21 cellular contexts compared by ENCODE assay signal in the genomic region with DNA sequence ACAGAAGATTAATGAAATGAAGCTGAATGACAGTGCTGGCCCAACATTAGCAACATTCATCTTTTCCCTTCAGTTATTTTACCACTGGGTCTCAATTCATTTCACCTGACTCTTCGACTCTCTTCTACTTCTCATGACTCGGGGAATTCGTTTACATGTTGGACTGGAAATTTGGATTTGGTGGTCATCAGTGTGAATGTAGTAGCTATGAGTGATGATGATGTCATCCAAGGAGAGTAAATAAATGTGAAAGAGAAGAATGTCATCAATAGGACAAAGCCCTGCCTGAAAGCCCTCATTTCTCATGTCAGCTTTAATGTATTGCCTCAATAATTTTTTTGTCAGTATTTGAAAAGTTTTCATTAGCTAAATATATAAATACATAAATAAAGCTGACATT. TPM values are rescaled to one million over a fixed set of nuclear protein-coding genes. Genes with fewer than 3 reads are reported as not detected.
DNase-seq lines count a peak whose midpoint lies in the region; ATAC-seq, FAIRE-seq and TF ChIP-seq lines count a peak whose summit lies in the region.
"Had no signal": no experiment of that assay in that cellular context is flagged by ENCODE, and none has a peak within 500 bp of the region (broad histone marks: within the 10 kb centered on the region; RNA-seq: fewer than 3 reads in every experiment).

No MANE protein-coding gene starts in this region.

- no peak overlapping the region for H3K4me3 ChIP-seq in RWPE2 (ENCODE audit: severe bottlenecking)
- H3K4me3 ChIP-seq in MM.1S (ENCODE audit: low read length) = no peak overlapping the region

- H2AFZ ChIP-seq in MM.1S (ENCODE audit: low read length) = no peak overlapping the region

- H3F3A ChIP-seq in MM.1S (ENCODE audit: insufficient read depth, low read length) = no peaks in the 10 kb centered on the region

- H3K27ac ChIP-seq in RWPE2 (ENCODE audit: poor library complexity, severe bottlenecking) (no peak overlapping the region), MM.1S (ENCODE audit: low read length) (no peak overlapping the region)

- H3K4me3 Mint-ChIP-seq in HFFc6 = no peak overlapping the region
- H3K4me3 Mint-ChIP-seq: CD8-positive, alpha-beta T cell; effector memory CD8-positive, alpha-beta T cell; stimulated activated memory B cell treated with anti-CD40 and anti-IgM and Interleukin-4, amounts not matched to agents 10 μg/mL and 1 μg/mL and 100 μg/mL, for 72 hours had no signal

- no peaks in the 10 kb centered on the region for H3K9me2 ChIP-seq in MM.1S (replicated peaks; ENCODE audit: insufficient read depth, low read length)

- no peaks in the 10 kb centered on the region for H3K9me3 ChIP-seq in RWPE2 (ENCODE audit: severe bottlenecking)
- no peaks in the 10 kb centered on the region for H3K9me3 ChIP-seq in MM.1S (replicated peaks; ENCODE audit: insufficient read depth, low read length)

- H3K36me3 ChIP-seq in RWPE2 (ENCODE audit: low read depth) = no peaks in the 10 kb centered on the region
- H3K36me3 ChIP-seq in MM.1S (replicated peaks; ENCODE audit: insufficient read depth, low read length) = no peaks in the 10 kb centered on the region

- FAIRE-seq in urothelium cell line (lab: Jason Lieb, UNC) = no peak

- H3K4me1 Mint-ChIP-seq in HFFc6 (ENCODE audit: low read depth) = peaks cover 11% of the 10 kb centered on the region
- H3K4me1 Mint-ChIP-seq: stimulated activated memory B cell treated with anti-CD40 and anti-IgM and Interleukin-4, amounts not matched to agents 10 μg/mL and 1 μg/mL and 100 μg/mL, for 72 hours had no signal

- H4K20me1 ChIP-seq in MM.1S (ENCODE audit: insufficient read depth, low read length) = no peaks in the 10 kb centered on the region

- no peaks in the 10 kb centered on the region; the same call in 1 of the 2 replicates for H3K27me3 Mint-ChIP-seq in HFFc6 (ENCODE audit: insufficient read depth)

- H3K27me3 ChIP-seq in RWPE2 (ENCODE audit: insufficient read depth, poor library complexity, severe bottlenecking) (no peaks in the 10 kb centered on the region), MM.1S (replicated peaks; ENCODE audit: insufficient read depth, low read length) (no peaks in the 10 kb centered on the region)

- no peaks in the 10 kb centered on the region for H3K36me3 Mint-ChIP-seq in HFFc6 (ENCODE audit: low read depth)
- H3K36me3 Mint-ChIP-seq: CD8-positive, alpha-beta T cell; stimulated activated memory B cell treated with anti-CD40 and anti-IgM and Interleukin-4, amounts not matched to agents 10 μg/mL and 1 μg/mL and 100 μg/mL, for 72 hours had no signal

- H3K4me2 ChIP-seq in MM.1S (ENCODE audit: low read depth, low read length) = no peak overlapping the region

- H3K4me1 ChIP-seq in RWPE2 (ENCODE audit: insufficient read depth, poor library complexity, severe bottlenecking) = peaks cover 6% of the 10 kb centered on the region
- no peaks in the 10 kb centered on the region for H3K4me1 ChIP-seq in MM.1S (ENCODE audit: low read length)

- H3K9ac ChIP-seq in MM.1S (ENCODE audit: low read length) = no peak overlapping the region

- H3K79me2 ChIP-seq in MM.1S (ENCODE audit: low read length) = no peaks in the 10 kb centered on the region

- no peak for TF ChIP-seq CTCF in HFFc6 (IDR thresholded peaks at IDR 0.05)
- no peak for TF ChIP-seq CTCF in RWPE2 (IDR thresholded peaks at IDR 0.05; ENCODE audit: poor library complexity, severe bottlenecking)
- TF ChIP-seq CTCF in MM.1S (IDR thresholded peaks at IDR 0.05; ENCODE audit: low read length) = no peak

- no peaks in the 10 kb centered on the region for H3K9me3 Mint-ChIP-seq in HFFc6
- H3K9me3 Mint-ChIP-seq: CD8-positive, alpha-beta T cell; effector memory CD8-positive, alpha-beta T cell had no signal

- DNase-seq in DMS53 (lab: John Stamatoyannopoulos, UW) = peak; percentile 62
- DNase-seq in HFFc6 = peak; percentile 7
- no peak for DNase-seq in RWPE2 (ENCODE audit: low spot score)
- peak; percentile 26 for DNase-seq in fibroblast of peridontal ligament (ENCODE audit: extremely low read depth)
- no peak for DNase-seq in urothelium cell line (ENCODE audit: low spot score)
- DNase-seq in AML-193 (lab: John Stamatoyannopoulos, UW) = no peak
- DNase-seq in MM.1S = no peak
- no peak for DNase-seq in NCI-H1105 treated with DMSO at 0.1 percent for 48 hours (lab: John Stamatoyannopoulos, UW)
- DNase-seq: activated CD4-positive, alpha-beta T cell treated with anti-CD3 and anti-CD28 coated beads, Interleukin-2, amount 50 U/mL, for 48 hours; activated naive CD4-positive, alpha-beta T cell; CD8-positive, alpha-beta T cell; effector memory CD8-positive, alpha-beta T cell; GOT3; NCI-H187; NCI-H345; right cardiac atrium had no signal

- ATAC-seq in RWPE2 (ENCODE audit: low read depth) = peak; percentile 56; the same call in 1 of the 3 replicates
- ATAC-seq: CD8-positive, alpha-beta T cell; effector memory CD8-positive, alpha-beta T cell; right cardiac atrium; stimulated activated memory B cell treated with anti-CD40 and anti-IgM and Interleukin-4, amounts not matched to agents 10 μg/mL and 1 μg/mL and 100 μg/mL, for 72 hours had no signal

- H3K27ac Mint-ChIP-seq in HFFc6 = no peak overlapping the region
- H3K27ac Mint-ChIP-seq: CD8-positive, alpha-beta T cell; effector memory CD8-positive, alpha-beta T cell; stimulated activated memory B cell treated with anti-CD40 and anti-IgM and Interleukin-4, amounts not matched to agents 10 μg/mL and 1 μg/mL and 100 μg/mL, for 72 hours had no signal

RNA-seq across cellular contexts. Expression of a gene that starts 21.9 kb away (rescaled TPM):
- under 1 TPM in 1 of 6 experiments, not detected in 5; 0.32 TPM for total RNA-seq in HFFc6 (2021; fragmentation: NEBNext Ultra II Directional; extraction: Animal tissue kit (Norgen Biotek cat#: 25700))
- total RNA-seq: CD8-positive, alpha-beta T cell; lung microvascular endothelial cell; myocyte; omental fat pad; right cardiac atrium; T-helper 1 cell treated with Interleukin-12 subunit alpha and Interleukin-12 subunit beta and Interleukin-4 antibody, amounts not matched to agents 30 ng/mL and 1 ng/mL, for 36 hours had no signal

RNA-seq across cellular contexts. Expression of a gene that starts 38.9 kb away (rescaled TPM):
- 10 to 100 TPM; 49.8 to 61.3 (median 55.3) TPM for total RNA-seq in HFFc6 (2021; fragmentation: NEBNext Ultra II Directional; extraction: Animal tissue kit (Norgen Biotek cat#: 25700))

Comparison
In these comparisons a context has a peak if more than half of its experiments do, and no peak if none do; other contexts are left out.
1. DNase-seq: peak in DMS53 (single experiment), HFFc6 (single experiment) and fibroblast of peridontal ligament (single experiment); none in RWPE2 (single experiment), urothelium cell line (single experiment), AML-193 (0 of 2), MM.1S (single experiment) and NCI-H1105 treated with DMSO at 0.1 percent for 48 hours (single experiment).